Comparison of ENCODE assay signal across 10 cellular contexts in genomic region chr20:48656661-48657211, GRCh38.
DNase-seq lines count a peak whose midpoint lies in the region; TF ChIP-seq lines count a peak whose summit lies in the region.
"Had no signal": no experiment of that assay in that cellular context is flagged by ENCODE, and none has a peak within 500 bp of the region (broad histone marks: within the 10 kb centered on the region; RNA-seq: fewer than 3 reads in every experiment).

No MANE protein-coding gene starts in this region.

- H3K27me3 Mint-ChIP-seq in dendritic cell treated with granulocyte-macrophage colony-stimulating factor and Interleukin-4, amounts not matched to agents 40 ng/mL and 50 ng/mL, for 4 days = no peaks in the 10 kb centered on the region

- no peaks in the 10 kb centered on the region for H3K9me3 ChIP-seq in MM.1S (replicated peaks; ENCODE audit: insufficient read depth, low read length)
- peaks cover 4 to 12% of the 10 kb centered on the region in 2 donors for H3K9me3 ChIP-seq in neuronal stem cell (replicated peaks in 1 of 2; ENCODE audit: control insufficient read depth in 2 of 2, insufficient read depth in 1 of 2, low read depth in 1 of 2, low read length in 2 of 2)
- no peaks in the 10 kb centered on the region for H3K9me3 ChIP-seq in suprapubic skin

- no peak overlapping the region for H3K23ac ChIP-seq in neuronal stem cell (ENCODE audit: low read depth, low read length, poor library complexity)

- H2BK12ac ChIP-seq in neuronal stem cell (ENCODE audit: low read length) = no peak overlapping the region

- no peaks in the 10 kb centered on the region for H3F3A ChIP-seq in MM.1S (ENCODE audit: insufficient read depth, low read length)

- no peak overlapping the region for H3K4me3 Mint-ChIP-seq in dendritic cell treated with granulocyte-macrophage colony-stimulating factor and Interleukin-4, amounts not matched to agents 40 ng/mL and 50 ng/mL, for 4 days

- H3K9ac ChIP-seq in MM.1S (ENCODE audit: low read length) (no peak overlapping the region), neuronal stem cell (ENCODE audit: low read depth, low read length, poor library complexity) (no peak overlapping the region)

- H3K79me2 ChIP-seq in MM.1S (ENCODE audit: low read length) = no peaks in the 10 kb centered on the region

- no peak overlapping the region for H3K4me3 ChIP-seq in MM.1S (ENCODE audit: low read length)
- no peak overlapping the region for H3K4me3 ChIP-seq in neuronal stem cell (ENCODE audit: low read length in 2 of 2)
- no peak overlapping the region for H3K4me3 ChIP-seq in suprapubic skin

- H3K18ac ChIP-seq in neuronal stem cell (ENCODE audit: low read length) = peak overlapping the region; percentile 54

- no peaks in the 10 kb centered on the region for H3K79me1 ChIP-seq in neuronal stem cell (ENCODE audit: low read depth, low read length)

- H4K20me1 ChIP-seq in MM.1S (ENCODE audit: insufficient read depth, low read length) = no peaks in the 10 kb centered on the region

- H3K36me3 ChIP-seq in MM.1S (replicated peaks; ENCODE audit: insufficient read depth, low read length) = no peaks in the 10 kb centered on the region
- peaks cover 6 to 95% of the 10 kb centered on the region in 2 donors for H3K36me3 ChIP-seq in neuronal stem cell (replicated peaks in 1 of 2; ENCODE audit: control insufficient read depth in 2 of 2, insufficient read depth in 2 of 2, low read length in 2 of 2)
- peaks cover 30% of the 10 kb centered on the region for H3K36me3 ChIP-seq in suprapubic skin

- peak; percentile 36 for TF ChIP-seq CTCF in MM.1S (IDR thresholded peaks at IDR 0.05; ENCODE audit: low read length)
- no peak for TF ChIP-seq CTCF in suprapubic skin (IDR thresholded peaks at IDR 0.05)

- H3K4me2 ChIP-seq in MM.1S (ENCODE audit: low read depth, low read length) (no peak overlapping the region), neuronal stem cell (ENCODE audit: insufficient read depth, low read length, poor library complexity, severe bottlenecking) (no peak overlapping the region)

- peaks cover 100% of the 10 kb centered on the region for H3K36me3 Mint-ChIP-seq in dendritic cell treated with granulocyte-macrophage colony-stimulating factor and Interleukin-4, amounts not matched to agents 40 ng/mL and 50 ng/mL, for 4 days (ENCODE audit: low read depth)

- intact Hi-C loops in dendritic cell treated with granulocyte-macrophage colony-stimulating factor and Interleukin-4, amounts not matched to agents 40 ng/mL and 50 ng/mL, for 4 days (cut with micrococcal nuclease) = loop anchor here (1.0 to 10.0 kb wide), 2 partner anchors 168 to 248 kb away; partner anchors contain the start of gene PREX1

- H4K8ac ChIP-seq in neuronal stem cell (ENCODE audit: low read depth, low read length) = no peak overlapping the region

- H2BK15ac ChIP-seq in neuronal stem cell (ENCODE audit: low read length) = no peak overlapping the region

- H3K4me1 Mint-ChIP-seq in dendritic cell treated with granulocyte-macrophage colony-stimulating factor and Interleukin-4, amounts not matched to agents 40 ng/mL and 50 ng/mL, for 4 days (ENCODE audit: low read depth) = peaks cover 14% of the 10 kb centered on the region

- no CpG with 5 or more reads among the region's 15 CpGs for WGBS in neuronal stem cell (ENCODE audit: extremely low coverage in 2 of 2, insufficient read length in 2 of 2, insufficient replicate concordance in 1 of 2), 2 donors
- 77% methylated on average over 12 of the region's 15 CpGs for WGBS in suprapubic skin

- H4K91ac ChIP-seq in neuronal stem cell (ENCODE audit: low read depth, low read length, poor library complexity) = no peak overlapping the region

- H3K9me3 Mint-ChIP-seq in dendritic cell treated with granulocyte-macrophage colony-stimulating factor and Interleukin-4, amounts not matched to agents 40 ng/mL and 50 ng/mL, for 4 days = no peaks in the 10 kb centered on the region

- no peak overlapping the region for H3K4ac ChIP-seq in neuronal stem cell (ENCODE audit: low read length)

- H3K27ac Mint-ChIP-seq in dendritic cell treated with granulocyte-macrophage colony-stimulating factor and Interleukin-4, amounts not matched to agents 40 ng/mL and 50 ng/mL, for 4 days = peak overlapping the region; percentile 4

- no peaks in the 10 kb centered on the region for H3K27me3 ChIP-seq in MM.1S (replicated peaks; ENCODE audit: insufficient read depth, low read length)
- H3K27me3 ChIP-seq in neuronal stem cell (ENCODE audit: control insufficient read depth in 3 of 3, insufficient read depth in 3 of 3, low read depth in 1 of 3, low read length in 3 of 3) = no peaks in the 10 kb centered on the region
- no peaks in the 10 kb centered on the region for H3K27me3 ChIP-seq in suprapubic skin

- H2AFZ ChIP-seq in MM.1S (ENCODE audit: low read length) (no peak overlapping the region), neuronal stem cell (ENCODE audit: low read length) (no peak overlapping the region)

- H3K9me2 ChIP-seq in MM.1S (replicated peaks; ENCODE audit: insufficient read depth, low read length) = no peaks in the 10 kb centered on the region

- H3K14ac ChIP-seq in neuronal stem cell (ENCODE audit: low read length) = no peak overlapping the region

- H2AK5ac ChIP-seq in neuronal stem cell (ENCODE audit: low read depth, low read length) = no peak overlapping the region

- H2BK120ac ChIP-seq in neuronal stem cell (ENCODE audit: low read depth, low read length) = no peak overlapping the region

- no peaks in the 10 kb centered on the region for H3K4me1 ChIP-seq in MM.1S (ENCODE audit: low read length)
- H3K4me1 ChIP-seq in neuronal stem cell (ENCODE audit: control insufficient read depth in 2 of 2, insufficient read depth in 1 of 2, low read depth in 1 of 2, low read length in 2 of 2) = no peaks in the 10 kb centered on the region
- H3K4me1 ChIP-seq in suprapubic skin = peaks cover 20% of the 10 kb centered on the region

- H2BK5ac ChIP-seq in neuronal stem cell (ENCODE audit: low read length) = no peak overlapping the region

- DNase-seq in DMS 273 (lab: John Stamatoyannopoulos, UW; ENCODE audit: unreplicated experiment) (peak; percentile 22), DMS 273 treated with DMSO at 0.1 percent for 48 hours (lab: John Stamatoyannopoulos, UW) (no peak), MM.1S (no peak), neuronal stem cell (ENCODE audit: low spot score) (no peak), suprapubic skin (ENCODE audit: low spot score in 2 of 2) (no peak), T1000 (lab: John Stamatoyannopoulos, UW) (no peak)
- no peak for DNase-seq in activated naive CD4-positive, alpha-beta T cell (lab: John Stamatoyannopoulos, UW)
- DNase-seq: aorta; stimulated activated CD4-positive, alpha-beta T cell treated with anti-CD3 and anti-CD28 coated beads, Interleukin-4, amount 100 ng/mL, for 1 hour had no signal

- no peak overlapping the region for H3K27ac ChIP-seq in MM.1S (ENCODE audit: low read length)
- no peak overlapping the region for H3K27ac ChIP-seq in neuronal stem cell (replicated peaks; ENCODE audit: low read length)
- H3K27ac ChIP-seq in suprapubic skin = no peak overlapping the region

- no peak for TF ChIP-seq POLR2A in suprapubic skin (IDR thresholded peaks at IDR 0.05)

- TF ChIP-seq EP300 in suprapubic skin (IDR thresholded peaks at IDR 0.05) = no peak
